ENCODE assay signal across 9 cellular contexts in the genomic region with DNA sequence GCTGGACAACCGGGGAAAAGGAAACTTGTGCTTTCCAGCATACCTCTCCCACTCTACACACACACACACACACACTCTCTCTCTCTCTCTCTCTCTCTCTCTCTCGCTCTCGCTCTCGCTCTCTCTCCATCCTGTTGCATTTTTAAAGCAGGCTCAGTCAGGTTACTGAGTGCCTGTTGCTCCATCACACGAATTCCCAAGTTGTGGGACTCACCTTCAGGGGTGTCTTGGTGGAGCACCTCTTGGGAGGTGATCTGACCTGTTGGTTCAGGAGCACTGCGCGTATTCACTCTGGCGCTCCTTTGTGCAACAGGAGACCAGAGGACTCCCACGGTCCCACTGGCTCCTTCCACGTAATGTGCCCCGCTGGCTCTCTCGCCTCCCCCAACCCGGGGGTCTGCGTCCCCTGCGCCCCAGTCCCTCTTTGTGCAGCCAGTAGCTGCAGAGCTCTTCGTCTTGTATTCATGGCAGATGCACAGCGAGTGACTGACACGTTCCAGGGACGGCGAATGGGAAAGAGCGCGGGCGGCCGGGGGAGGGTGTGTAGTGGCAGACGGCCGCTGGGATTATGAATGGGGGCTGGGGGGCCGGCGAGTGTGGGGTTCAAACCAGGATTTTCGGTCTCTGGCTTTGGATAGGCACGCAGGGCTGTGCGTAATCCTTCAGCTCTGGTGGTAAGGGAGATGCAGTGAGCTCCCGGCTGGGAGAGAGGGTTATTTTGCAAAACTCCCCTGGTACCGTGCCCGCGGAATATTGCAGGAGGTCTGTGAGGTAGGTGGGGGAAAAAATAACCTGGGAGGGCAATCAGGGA. TPM values are rescaled to one million over a fixed set of nuclear protein-coding genes. Genes with fewer than 3 reads are reported as not detected.
A peak's percentile ranks its signal among the peaks of the same experiment; 100 is the strongest.
DNase-seq lines count a peak whose midpoint lies in the region; ATAC-seq and TF ChIP-seq lines count a peak whose summit lies in the region.
"Had no signal": no experiment of that assay in that cellular context is flagged by ENCODE, and none has a peak within 500 bp of the region (broad histone marks: within the 10 kb centered on the region; RNA-seq: fewer than 3 reads in every experiment).

No MANE protein-coding gene starts in this region.

- in situ Hi-C loops in transverse colon (cut with MboI; ENCODE audit: low pct_ligation_motif_present in 1 of 4, low pct_unique_long_range_greater_than_20kb in 1 of 4, low sequenced_read_pairs in 3 of 4): no loop called here

- WGBS in transverse colon (ENCODE audit: low coverage in 1 of 2), 2 donors: 22 to 40% methylated on average over 1 to 35 of the region's 35 CpGs

- H3K4me3 Mint-ChIP-seq in activated CD4-positive, alpha-beta memory T cell treated with anti-CD3 and anti-CD28 coated beads, Interleukin-2, amount 10 ng/mL, durations not matched to agents 7 days and 5 days: peak overlapping the region; percentile 59
- H3K4me3 Mint-ChIP-seq in activated CD4-positive, alpha-beta memory T cell treated with anti-CD3 and anti-CD28 coated beads for 36 hours: no peak overlapping the region

- H3K27me3 ChIP-seq in colonic mucosa (peaks cover 14% of the 10 kb centered on the region), left lung (peaks cover 35 to 52% of the 10 kb centered on the region in 2 donors), transverse colon (peaks cover 50% of the 10 kb centered on the region)

- no peak for DNase-seq in activated CD4-positive, alpha-beta memory T cell treated with anti-CD3 and anti-CD28 coated beads, Interleukin-2, amount 10 ng/mL, durations not matched to agents 7 days and 5 days
- DNase-seq in activated CD4-positive, alpha-beta memory T cell treated with anti-CD3 and anti-CD28 coated beads for 36 hours: no peak
- DNase-seq in colonic mucosa (no peak), left lung (peak in 1 of 2 donors; percentile 72), transverse colon (peak; percentile 8), T1000 (lab: John Stamatoyannopoulos, UW) (no peak), UCSD-AML1 (lab: John Stamatoyannopoulos, UW; ENCODE audit: unreplicated experiment) (no peak)
- DNase-seq in activated CD4-positive, CD25-positive, alpha-beta regulatory T cell (lab: John Stamatoyannopoulos, UW): no peak
- DNase-seq: activated CD4-positive, alpha-beta T cell treated with anti-CD3 and anti-CD28 coated beads for 48 hours had no signal

- TF ChIP-seq POLR2A in transverse colon (IDR thresholded peaks at IDR 0.05): no peak

- no peak for TF ChIP-seq CTCF in colonic mucosa (IDR thresholded peaks at IDR 0.05)
- TF ChIP-seq CTCF in left lung (IDR thresholded peaks at IDR 0.05): no peak
- no peak for TF ChIP-seq CTCF in transverse colon (IDR thresholded peaks at IDR 0.05)

- peaks cover 67% of the 10 kb centered on the region for H3K27me3 Mint-ChIP-seq in activated CD4-positive, alpha-beta memory T cell treated with anti-CD3 and anti-CD28 coated beads, Interleukin-2, amount 10 ng/mL, durations not matched to agents 7 days and 5 days
- H3K27me3 Mint-ChIP-seq in activated CD4-positive, alpha-beta memory T cell treated with anti-CD3 and anti-CD28 coated beads for 36 hours: peaks cover 36% of the 10 kb centered on the region

- H3K4me1 ChIP-seq in colonic mucosa (no peaks in the 10 kb centered on the region), left lung (peaks cover 5 to 20% of the 10 kb centered on the region in 2 donors), transverse colon (peaks cover 0 to 17% (median 5%) of the 10 kb centered on the region in 4 donors)

- peak; percentile 40 for ATAC-seq in left lung

- POLR2A ChIA-PET in activated CD4-positive, alpha-beta memory T cell treated with anti-CD3 and anti-CD28 coated beads, Interleukin-2, amount 10 ng/mL, durations not matched to agents 7 days and 5 days (lab: Charles Lee): no interaction called here
- POLR2A ChIA-PET in activated CD4-positive, alpha-beta memory T cell treated with anti-CD3 and anti-CD28 coated beads for 36 hours (lab: Charles Lee): no interaction called here

- no peaks in the 10 kb centered on the region for H3K36me3 ChIP-seq in colonic mucosa
- H3K36me3 ChIP-seq in left lung: no peaks in the 10 kb centered on the region
- no peaks in the 10 kb centered on the region for H3K36me3 ChIP-seq in transverse colon

- H3K36me3 Mint-ChIP-seq in activated CD4-positive, alpha-beta memory T cell treated with anti-CD3 and anti-CD28 coated beads, Interleukin-2, amount 10 ng/mL, durations not matched to agents 7 days and 5 days (ENCODE audit: low read depth): peaks cover 14% of the 10 kb centered on the region
- H3K36me3 Mint-ChIP-seq in activated CD4-positive, alpha-beta memory T cell treated with anti-CD3 and anti-CD28 coated beads for 36 hours: no peaks in the 10 kb centered on the region

- CTCF ChIA-PET in activated CD4-positive, alpha-beta memory T cell treated with anti-CD3 and anti-CD28 coated beads, Interleukin-2, amount 10 ng/mL, durations not matched to agents 7 days and 5 days (lab: Charles Lee): interaction anchor here (0.7 kb wide), 2 partner anchors 192 to 362 kb away, joined by 3 read pairs; no protein-coding TSS in a partner anchor
- CTCF ChIA-PET in activated CD4-positive, alpha-beta memory T cell treated with anti-CD3 and anti-CD28 coated beads for 36 hours (lab: Charles Lee): no interaction called here

- H3K4me1 Mint-ChIP-seq in activated CD4-positive, alpha-beta memory T cell treated with anti-CD3 and anti-CD28 coated beads, Interleukin-2, amount 10 ng/mL, durations not matched to agents 7 days and 5 days: peaks cover 17% of the 10 kb centered on the region
- H3K4me1 Mint-ChIP-seq in activated CD4-positive, alpha-beta memory T cell treated with anti-CD3 and anti-CD28 coated beads for 36 hours (ENCODE audit: low read depth): no peaks in the 10 kb centered on the region

- intact Hi-C loops in activated CD4-positive, alpha-beta memory T cell treated with anti-CD3 and anti-CD28 coated beads for 36 hours (cut with micrococcal nuclease): no loop called here
- intact Hi-C loops in colonic mucosa (cut with DNase I) (no loop called here), left lung (cut with DNase I) (no loop called here), transverse colon (cut with DNase I; ENCODE audit: low total_unique reads) (no loop called here)

- H3K4me3 ChIP-seq in colonic mucosa (peak overlapping the region; percentile 30), left lung (peak overlapping the region; percentile 26 to 40), transverse colon (peak overlapping the region in 2 of 4 donors; percentile 34 to 52)

- peaks cover 14% of the 10 kb centered on the region for H3K9me3 Mint-ChIP-seq in activated CD4-positive, alpha-beta memory T cell treated with anti-CD3 and anti-CD28 coated beads, Interleukin-2, amount 10 ng/mL, durations not matched to agents 7 days and 5 days
- peaks cover 8% of the 10 kb centered on the region for H3K9me3 Mint-ChIP-seq in activated CD4-positive, alpha-beta memory T cell treated with anti-CD3 and anti-CD28 coated beads for 36 hours

- H3K9me3 ChIP-seq in colonic mucosa: no peaks in the 10 kb centered on the region
- H3K9me3 ChIP-seq in left lung: peaks cover 0 to 22% of the 10 kb centered on the region in 2 donors
- H3K9me3 ChIP-seq in transverse colon: peaks cover 6 to 11% of the 10 kb centered on the region in 2 donors

- H3K27ac Mint-ChIP-seq in activated CD4-positive, alpha-beta memory T cell treated with anti-CD3 and anti-CD28 coated beads, Interleukin-2, amount 10 ng/mL, durations not matched to agents 7 days and 5 days: no peak overlapping the region
- H3K27ac Mint-ChIP-seq in activated CD4-positive, alpha-beta memory T cell treated with anti-CD3 and anti-CD28 coated beads for 36 hours: no peak overlapping the region

- no peak overlapping the region for H3K27ac ChIP-seq in colonic mucosa
- H3K27ac ChIP-seq in left lung: no peak overlapping the region
- H3K27ac ChIP-seq in transverse colon: no peak overlapping the region

- no peak for TF ChIP-seq EP300 in transverse colon (IDR thresholded peaks at IDR 0.05; ENCODE audit: low read depth)

- H3K9ac ChIP-seq in colonic mucosa (ENCODE audit: low read depth in 2 of 2, low read length in 2 of 2): no peak overlapping the region

RNA-seq across cellular contexts. Expression of a gene that starts 0.6 kb away (rescaled TPM):
- 10 to 100 TPM; 46.8 to 48.0 TPM for total RNA-seq in activated CD4-positive, alpha-beta memory T cell treated with anti-CD3 and anti-CD28 coated beads, Interleukin-2, amount 10 ng/mL, durations not matched to agents 7 days and 5 days
- total RNA-seq in activated CD4-positive, alpha-beta memory T cell treated with anti-CD3 and anti-CD28 coated beads for 36 hours: 10 to 100 TPM; 34.7 to 38.3 TPM
- total RNA-seq in colonic mucosa (1 to 10 TPM; 2.0 to 5.7 TPM), left lung (10 to 100 TPM in 1 of 2 donors, 1 to 10 TPM in 1; 8.6 to 16.8 TPM), transverse colon (10 to 100 TPM in 1 of 4 donors, 1 to 10 TPM in 3; 4.5 to 14.8 (median 6.5) TPM)
